Comparison of ENCODE assay signal across 21 cellular contexts in genomic region chr11:65071907-65072630, GRCh38. TPM values are rescaled to one million over a fixed set of nuclear protein-coding genes. Genes with fewer than 3 reads are reported as not detected.
DNase-seq lines count a peak whose midpoint lies in the region; ATAC-seq, FAIRE-seq and TF ChIP-seq lines count a peak whose summit lies in the region.
"Had no signal": no experiment of that assay in that cellular context is flagged by ENCODE, and none has a peak within 500 bp of the region (broad histone marks: within the 10 kb centered on the region; RNA-seq: fewer than 3 reads in every experiment).

No MANE protein-coding gene starts in this region.

- H4K20me1 ChIP-seq in OCI-LY7 (ENCODE audit: insufficient read depth, low read length) = no peaks in the 10 kb centered on the region

- TF ChIP-seq CTCF in OCI-LY7 (conservative IDR thresholded peaks at IDR 0.05; ENCODE audit: low read length) = no peak
- TF ChIP-seq CTCF in kidney (IDR thresholded peaks at IDR 0.05; ENCODE audit: borderline replicate concordance, extremely low read depth, insufficient read depth) = no peak

- DNase-seq in activated T-cell treated with anti-CD3 and anti-CD28 coated beads, Interleukin-2, amount 50 U/mL, for 72 hours = no peak
- DNase-seq in activated T-cell treated with anti-CD3 and anti-CD28 coated beads for 4 hours (no peak), OCI-LY7 (ENCODE audit: low spot score) (peak; percentile 36), Right ventricle myocardium superior (no peak), kidney (no peak)
- DNase-seq: activated CD4-positive, alpha-beta T cell treated with anti-CD3 and anti-CD28 coated beads, Interleukin-2, amount 10 ng/mL, durations not matched to agents 7 days and 5 days; activated naive CD4-positive, alpha-beta T cell treated with Interleukin-2 at 50 U/mL for 16 hours; GDM1; NCI-H1694; NCI-H2227 treated with DMSO at 0.1 percent for 48 hours; NCI-H82; RPMI8226; stimulated activated naive CD4-positive, alpha-beta T cell had no signal

- peak overlapping the region; percentile 37; the same call in 1 of the 2 replicates for H3K4me2 ChIP-seq in OCI-LY7 (ENCODE audit: low read length)

- no peaks in the 10 kb centered on the region for H3K27me3 Mint-ChIP-seq in activated T-cell treated with anti-CD3 and anti-CD28 coated beads, Interleukin-2, amount 50 U/mL, for 72 hours (ENCODE audit: low read depth)
- H3K27me3 Mint-ChIP-seq in stimulated activated memory B cell treated with anti-CD40 and anti-IgM and Interleukin-4, amounts not matched to agents 10 μg/mL and 1 μg/mL and 100 μg/mL, for 72 hours = no peaks in the 10 kb centered on the region
- H3K27me3 Mint-ChIP-seq: activated CD4-positive, alpha-beta T cell treated with anti-CD3 and anti-CD28 coated beads, Interleukin-2, amount 10 ng/mL, durations not matched to agents 7 days and 5 days; central memory CD8-positive, alpha-beta T cell had no signal

- H3K4me1 ChIP-seq in OCI-LY7 (ENCODE audit: insufficient read depth, low read length, poor library complexity, severe bottlenecking) (peaks cover 19% of the 10 kb centered on the region), kidney (ENCODE audit: control insufficient read depth in 1 of 2, insufficient read depth in 1 of 2, low read depth in 1 of 2, low read length in 2 of 2) (no peaks in the 10 kb centered on the region)
- H3K4me1 ChIP-seq: tibial nerve had no signal

- no peak overlapping the region for H3K9ac ChIP-seq in kidney (ENCODE audit: low read length in 2 of 2)

- peak; percentile 4 to 14 for ATAC-seq in activated T-cell treated with anti-CD3 and anti-CD28 coated beads, Interleukin-2, amount 50 U/mL, for 72 hours (replicated peaks in 1 of 2)
- peak; percentile 14 for ATAC-seq in stimulated activated memory B cell treated with anti-CD40 and anti-IgM and Interleukin-4, amounts not matched to agents 10 μg/mL and 1 μg/mL and 100 μg/mL, for 72 hours
- no peak for ATAC-seq in Right ventricle myocardium superior (ENCODE audit: poor library complexity)
- ATAC-seq: right cardiac atrium had no signal

- no peak overlapping the region for H3K27ac Mint-ChIP-seq in activated T-cell treated with anti-CD3 and anti-CD28 coated beads, Interleukin-2, amount 50 U/mL, for 72 hours
- H3K27ac Mint-ChIP-seq in stimulated activated memory B cell treated with anti-CD40 and anti-IgM and Interleukin-4, amounts not matched to agents 10 μg/mL and 1 μg/mL and 100 μg/mL, for 72 hours = peak overlapping the region; percentile 76
- H3K27ac Mint-ChIP-seq: activated CD4-positive, alpha-beta T cell treated with anti-CD3 and anti-CD28 coated beads, Interleukin-2, amount 10 ng/mL, durations not matched to agents 7 days and 5 days had no signal

- peaks cover 9% of the 10 kb centered on the region for H3K4me1 Mint-ChIP-seq in activated T-cell treated with anti-CD3 and anti-CD28 coated beads, Interleukin-2, amount 50 U/mL, for 72 hours (ENCODE audit: low read depth)
- peaks cover 6% of the 10 kb centered on the region for H3K4me1 Mint-ChIP-seq in stimulated activated memory B cell treated with anti-CD40 and anti-IgM and Interleukin-4, amounts not matched to agents 10 μg/mL and 1 μg/mL and 100 μg/mL, for 72 hours
- H3K4me1 Mint-ChIP-seq: central memory CD8-positive, alpha-beta T cell had no signal

- intact Hi-C loops in OCI-LY7 (cut with micrococcal nuclease; ENCODE audit: unreplicated experiment) = no loop called here
- intact Hi-C loops in Right ventricle myocardium superior (cut with DNase I) = no loop called here
- intact Hi-C loops in kidney (cut with DNase I) = no loop called here

- H3K9me3 ChIP-seq in OCI-LY7 (ENCODE audit: low read length) = no peaks in the 10 kb centered on the region
- H3K9me3 ChIP-seq in kidney (ENCODE audit: control insufficient read depth in 1 of 2, low read length in 2 of 2) = no peaks in the 10 kb centered on the region
- H3K9me3 ChIP-seq: tibial nerve had no signal

- POLR2A ChIA-PET in OCI-LY7 (lab: Charles Lee) = interaction anchor here (1.5 kb wide), 1 partner anchor 11 kb away, joined by 4 read pairs; the partner anchor contains the start of genes CDCA5 and ZFPL1

- peaks cover 26% of the 10 kb centered on the region for H3K36me3 ChIP-seq in OCI-LY7 (ENCODE audit: insufficient read depth, low read length)
- H3K36me3 ChIP-seq in kidney (ENCODE audit: control insufficient read depth in 1 of 2, insufficient read depth in 2 of 2, low read length in 2 of 2) = no peaks in the 10 kb centered on the region
- H3K36me3 ChIP-seq: tibial nerve had no signal

- H3K79me2 ChIP-seq in OCI-LY7 (ENCODE audit: insufficient read depth, low read depth, low read length) = peaks cover under 1% of the 10 kb centered on the region; the same call in 1 of the 2 replicates

- no peak overlapping the region for H3K4me3 Mint-ChIP-seq in activated T-cell treated with anti-CD3 and anti-CD28 coated beads, Interleukin-2, amount 50 U/mL, for 72 hours
- H3K4me3 Mint-ChIP-seq in stimulated activated memory B cell treated with anti-CD40 and anti-IgM and Interleukin-4, amounts not matched to agents 10 μg/mL and 1 μg/mL and 100 μg/mL, for 72 hours = no peak overlapping the region
- H3K4me3 Mint-ChIP-seq: activated CD4-positive, alpha-beta T cell treated with anti-CD3 and anti-CD28 coated beads, Interleukin-2, amount 10 ng/mL, durations not matched to agents 7 days and 5 days; central memory CD8-positive, alpha-beta T cell had no signal

- no peak overlapping the region for H3K4me3 ChIP-seq in OCI-LY7 (ENCODE audit: low read depth, low read length, poor library complexity, severe bottlenecking)
- H3K4me3 ChIP-seq in kidney (ENCODE audit: low read length in 2 of 2) = no peak overlapping the region
- H3K4me3 ChIP-seq: tibial nerve had no signal

- CTCF ChIA-PET in OCI-LY7 (lab: Charles Lee; ENCODE audit: unreplicated experiment) = no interaction called here

- H3K27ac ChIP-seq in OCI-LY7 (ENCODE audit: low read depth, low read length, poor library complexity, severe bottlenecking) (peak overlapping the region; percentile 26), kidney (ENCODE audit: low read depth in 2 of 2, low read length in 2 of 2) (no peak overlapping the region)
- H3K27ac ChIP-seq: C4-2B, tibial nerve had no signal

- no peaks in the 10 kb centered on the region for H3K9me3 Mint-ChIP-seq in activated T-cell treated with anti-CD3 and anti-CD28 coated beads, Interleukin-2, amount 50 U/mL, for 72 hours
- H3K9me3 Mint-ChIP-seq in stimulated activated memory B cell treated with anti-CD40 and anti-IgM and Interleukin-4, amounts not matched to agents 10 μg/mL and 1 μg/mL and 100 μg/mL, for 72 hours = no peaks in the 10 kb centered on the region
- H3K9me3 Mint-ChIP-seq: activated CD4-positive, alpha-beta T cell treated with anti-CD3 and anti-CD28 coated beads, Interleukin-2, amount 10 ng/mL, durations not matched to agents 7 days and 5 days; central memory CD8-positive, alpha-beta T cell had no signal

- H3K36me3 Mint-ChIP-seq in activated T-cell treated with anti-CD3 and anti-CD28 coated beads, Interleukin-2, amount 50 U/mL, for 72 hours (ENCODE audit: insufficient read depth in 2 of 2) = peaks cover 0 to 8% of the 10 kb centered on the region in 2 donors
- no peaks in the 10 kb centered on the region for H3K36me3 Mint-ChIP-seq in stimulated activated memory B cell treated with anti-CD40 and anti-IgM and Interleukin-4, amounts not matched to agents 10 μg/mL and 1 μg/mL and 100 μg/mL, for 72 hours

- no peaks in the 10 kb centered on the region for H3K9me2 ChIP-seq in OCI-LY7 (ENCODE audit: insufficient read depth, low read length)

- H2AFZ ChIP-seq in OCI-LY7 (ENCODE audit: low read length) = peak overlapping the region; percentile 27; the same call in 1 of the 2 replicates

- FAIRE-seq in kidney (lab: Jason Lieb, UNC) = no peak
- FAIRE-seq: A204.1, HTR-8/SVneo, TTC549 had no signal

- BruUV-seq in OCI-LY7 (replicated peaks; lab: Mats Ljungman, UMichigan) = no TSS peak

RNA-seq across cellular contexts. Expression of gene CDCA5, which starts 11.8 kb away (rescaled TPM):
- total RNA-seq in activated T-cell treated with anti-CD3 and anti-CD28 coated beads, Interleukin-2, amount 50 U/mL, for 72 hours = 100 to 1,000 TPM; 139 to 174 TPM
- total RNA-seq in OCI-LY7 (2014; rRNA removed; shearing (Covaris generic)) = 119 and 135 TPM in 2 replicates
- 151 and 153 TPM in 2 replicates for total RNA-seq in OCI-LY7 (2022)
- 1.4 TPM for total RNA-seq in Right ventricle myocardium superior
- 1.4 TPM for total RNA-seq in kidney
- polyA plus RNA-seq in kidney (ENCODE audit: insufficient read depth, low read depth, low replicate concordance) = 0.43 TPM

RNA-seq across cellular contexts. Expression of gene ZFPL1, which starts 12.0 kb away (rescaled TPM):
- 10 to 100 TPM; 44.2 to 46.5 TPM for total RNA-seq in activated T-cell treated with anti-CD3 and anti-CD28 coated beads, Interleukin-2, amount 50 U/mL, for 72 hours
- total RNA-seq in OCI-LY7 (2014; rRNA removed; shearing (Covaris generic)) = 39.5 and 43.9 TPM in 2 replicates
- 38.4 and 42.6 TPM in 2 replicates for total RNA-seq in OCI-LY7 (2022)
- total RNA-seq in Right ventricle myocardium superior = 19.9 TPM
- 31.4 TPM for total RNA-seq in kidney
- polyA plus RNA-seq in kidney (ENCODE audit: insufficient read depth, low read depth, low replicate concordance) = 43.1 TPM

RNA-seq across cellular contexts. Expression of gene NAALADL1, which starts 13.7 kb away (rescaled TPM):
- total RNA-seq in activated T-cell treated with anti-CD3 and anti-CD28 coated beads, Interleukin-2, amount 50 U/mL, for 72 hours = 10 to 100 TPM; 25.0 to 31.6 TPM
- total RNA-seq in OCI-LY7 (2014; rRNA removed; shearing (Covaris generic)) = 2.7 and 7.1 TPM in 2 replicates
- 3.9 and 4.6 TPM in 2 replicates for total RNA-seq in OCI-LY7 (2022)
- total RNA-seq in Right ventricle myocardium superior = 3.1 TPM
- total RNA-seq in kidney = 9.4 TPM
- polyA plus RNA-seq in kidney (ENCODE audit: insufficient read depth, low read depth, low replicate concordance) = 17.1 TPM

RNA-seq across cellular contexts. Expression of gene VPS51, which starts 23.9 kb away (rescaled TPM):
- 100 to 1,000 TPM; 118 to 119 TPM for total RNA-seq in activated T-cell treated with anti-CD3 and anti-CD28 coated beads, Interleukin-2, amount 50 U/mL, for 72 hours
- total RNA-seq in OCI-LY7 (2014; rRNA removed; shearing (Covaris generic)) = 214 and 221 TPM in 2 replicates
- 119 and 146 TPM in 2 replicates for total RNA-seq in OCI-LY7 (2022)
- 88.1 TPM for total RNA-seq in Right ventricle myocardium superior
- total RNA-seq in kidney = 110 TPM
- 98.3 TPM for polyA plus RNA-seq in kidney (ENCODE audit: insufficient read depth, low read depth, low replicate concordance)

RNA-seq across cellular contexts. Expression of gene SAC3D1, which starts 31.1 kb away (rescaled TPM):
- 10 to 100 TPM; 18.1 to 21.6 TPM for total RNA-seq in activated T-cell treated with anti-CD3 and anti-CD28 coated beads, Interleukin-2, amount 50 U/mL, for 72 hours
- 23.3 and 28.2 TPM in 2 replicates for total RNA-seq in OCI-LY7 (2014; rRNA removed; shearing (Covaris generic))
- total RNA-seq in OCI-LY7 (2022) (32.5 and 32.7 TPM in 2 replicates), Right ventricle myocardium superior (7.8 TPM), kidney (6.8 TPM)
- polyA plus RNA-seq in kidney (ENCODE audit: insufficient read depth, low read depth, low replicate concordance) = 13.4 TPM

Comparison
In these comparisons a context has a peak if more than half of its experiments do, and no peak if none do; other contexts are left out.
1. RNA of gene CDCA5, which starts 11.8 kb away (total RNA-seq): 139 to 174 TPM in activated T-cell treated with anti-CD3 and anti-CD28 coated beads, Interleukin-2, amount 50 U/mL, for 72 hours and 119 to 153 TPM in OCI-LY7; 1.4 TPM in Right ventricle myocardium superior (single experiment) and 1.4 TPM in kidney (single experiment); every median in the first group is over 10 times any median in the second.